ENCODE assay signal across 18 cellular contexts in the genomic region with DNA sequence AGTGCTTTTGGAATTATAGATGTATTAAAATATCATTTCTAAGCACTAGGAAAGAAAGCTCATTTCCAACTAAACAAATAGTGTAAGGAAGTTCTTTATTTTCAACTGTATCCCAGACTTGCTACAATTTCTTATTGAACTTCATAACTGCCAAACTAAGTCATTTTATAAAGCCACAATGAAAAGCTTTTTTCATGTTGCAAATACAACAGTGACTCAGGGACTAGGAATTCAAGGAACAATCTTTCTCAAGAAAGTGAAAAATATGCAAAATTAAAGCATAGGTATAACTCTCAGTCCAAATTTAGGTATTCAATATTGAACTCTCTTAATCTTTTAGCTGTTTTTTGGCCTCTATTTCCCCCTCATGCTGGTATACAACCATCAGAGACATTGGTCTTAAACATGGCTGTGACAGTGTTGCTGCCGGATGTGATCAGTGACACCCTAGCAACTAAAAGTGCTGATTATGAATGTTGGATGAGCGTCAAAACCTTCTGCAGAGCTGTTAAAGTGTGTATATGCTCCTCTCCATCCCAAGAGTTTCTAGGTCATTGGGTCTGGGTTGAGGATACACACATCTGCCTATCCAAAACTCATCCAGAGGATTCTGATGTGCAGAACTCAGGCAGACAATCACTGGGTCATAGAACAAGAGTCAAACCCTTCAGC.
DNase-seq lines count a peak whose midpoint lies in the region; TF ChIP-seq lines count a peak whose summit lies in the region.
"Had no signal": no experiment of that assay in that cellular context is flagged by ENCODE, and none has a peak within 500 bp of the region (broad histone marks: within the 10 kb centered on the region; RNA-seq: fewer than 3 reads in every experiment).

No MANE protein-coding gene starts in this region.

- H3K4me1 ChIP-seq in skeletal muscle satellite cell (ENCODE audit: control insufficient read depth, insufficient read depth, low read length) = peaks cover 17% of the 10 kb centered on the region
- H3K4me1 ChIP-seq: BLaER1 treated with 17β-estradiol and CSF1 and Interleukin-3, amounts not matched to agents 10 nM and 100 nM; colonic mucosa had no signal

- H3K36me3 ChIP-seq in skeletal muscle satellite cell (ENCODE audit: insufficient read depth, low read length) = no peaks in the 10 kb centered on the region
- H3K36me3 ChIP-seq: BLaER1 treated with 17β-estradiol and CSF1 and Interleukin-3, amounts not matched to agents 10 nM and 100 nM; colonic mucosa had no signal

- no peaks in the 10 kb centered on the region for H3K9me3 ChIP-seq in skeletal muscle satellite cell (replicated peaks; ENCODE audit: low read length)
- H3K9me3 ChIP-seq: colonic mucosa had no signal

- no peaks in the 10 kb centered on the region for H3K27me3 ChIP-seq in skeletal muscle satellite cell (ENCODE audit: control insufficient read depth, insufficient read depth, low read length)
- H3K27me3 ChIP-seq: BLaER1 treated with 17β-estradiol and CSF1 and Interleukin-3, amounts not matched to agents 10 nM and 100 nM; colonic mucosa had no signal

- DNase-seq in GM04504 (ENCODE audit: low read depth) = peak; percentile 18
- DNase-seq in amniotic epithelial cell (ENCODE audit: low read depth) = peak; percentile 6
- peak; percentile 11 for DNase-seq in fibroblast of villous mesenchyme (ENCODE audit: low read depth)
- DNase-seq in T-helper 2 cell = no peak
- DNase-seq in SKM-1 (lab: John Stamatoyannopoulos, UW; ENCODE audit: unreplicated experiment) = no peak
- DNase-seq in NK-92 (lab: John Stamatoyannopoulos, UW; ENCODE audit: unreplicated experiment) = no peak
- no peak for DNase-seq in hippocampal formation (lab: John Stamatoyannopoulos, UW)
- DNase-seq: activated CD4-positive, CD25-positive, alpha-beta regulatory T cell; activated effector memory CD4-positive, alpha-beta T cell treated with Interleukin-2 at 50 U/mL for 16 hours; colonic mucosa; kidney glomerular epithelial cell; mucosa of descending colon; NCI-H2029 treated with DMSO at 0.1 percent for 48 hours; NCI-H524; nucleus accumbens had no signal

- peak overlapping the region; percentile 51 for H3K4me2 ChIP-seq in skeletal muscle satellite cell (ENCODE audit: low read length)
- H3K4me2 ChIP-seq: BLaER1 treated with 17β-estradiol and CSF1 and Interleukin-3, amounts not matched to agents 10 nM and 100 nM had no signal

- H3K9ac ChIP-seq in skeletal muscle satellite cell (ENCODE audit: low read depth, low read length) = peak overlapping the region; percentile 54
- H3K9ac ChIP-seq: BLaER1 treated with 17β-estradiol and CSF1 and Interleukin-3, amounts not matched to agents 10 nM and 100 nM had no signal

- no peak for TF ChIP-seq CTCF in fibroblast of villous mesenchyme (IDR thresholded peaks at IDR 0.05; ENCODE audit: insufficient read depth, low read depth, low read length)

- no peak overlapping the region for H3K4me3 ChIP-seq in fibroblast of villous mesenchyme (ENCODE audit: low read depth, low read length)
- no peak overlapping the region for H3K4me3 ChIP-seq in skeletal muscle satellite cell (ENCODE audit: low read length)
- H3K4me3 ChIP-seq: BLaER1 treated with 17β-estradiol and CSF1 and Interleukin-3, amounts not matched to agents 10 nM and 100 nM; colonic mucosa; mucosa of descending colon; skin epidermis had no signal

Comparison
In these comparisons a context has a peak if more than half of its experiments do, and no peak if none do; other contexts are left out.
1. DNase-seq: peak in GM04504 (single experiment), amniotic epithelial cell (single experiment) and fibroblast of villous mesenchyme (single experiment); none in T-helper 2 cell (0 of 5), SKM-1 (single experiment), NK-92 (single experiment) and hippocampal formation (0 of 2).